Comparison of ENCODE assay signal across 1 cellular context in the genomic region with DNA sequence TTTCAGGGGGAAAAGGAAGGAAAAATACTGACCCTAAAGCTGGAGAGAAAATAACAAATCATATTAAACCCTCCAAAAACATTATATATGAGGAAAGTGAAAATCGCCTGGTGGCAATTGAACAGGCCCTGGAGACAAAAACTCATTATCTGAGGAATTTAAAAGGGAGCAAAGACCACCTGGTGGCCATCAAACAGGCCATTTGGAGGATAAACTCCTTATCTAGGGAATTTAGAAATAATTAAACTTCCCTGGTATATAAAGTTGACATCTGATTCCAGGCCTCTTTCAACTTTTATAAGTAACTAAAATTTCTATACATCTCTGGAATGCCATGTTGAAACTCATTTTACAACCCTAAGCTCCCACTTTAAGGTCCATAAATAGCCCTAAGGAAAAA.
TF ChIP-seq lines count a peak whose summit lies in the region.

No MANE protein-coding gene starts in this region.

TF ChIP-seq in GM23338, 12 proteins besides CTCF, POLR2A, EP300 and RAD21:
- TF ChIP-seq, protein P1, sequence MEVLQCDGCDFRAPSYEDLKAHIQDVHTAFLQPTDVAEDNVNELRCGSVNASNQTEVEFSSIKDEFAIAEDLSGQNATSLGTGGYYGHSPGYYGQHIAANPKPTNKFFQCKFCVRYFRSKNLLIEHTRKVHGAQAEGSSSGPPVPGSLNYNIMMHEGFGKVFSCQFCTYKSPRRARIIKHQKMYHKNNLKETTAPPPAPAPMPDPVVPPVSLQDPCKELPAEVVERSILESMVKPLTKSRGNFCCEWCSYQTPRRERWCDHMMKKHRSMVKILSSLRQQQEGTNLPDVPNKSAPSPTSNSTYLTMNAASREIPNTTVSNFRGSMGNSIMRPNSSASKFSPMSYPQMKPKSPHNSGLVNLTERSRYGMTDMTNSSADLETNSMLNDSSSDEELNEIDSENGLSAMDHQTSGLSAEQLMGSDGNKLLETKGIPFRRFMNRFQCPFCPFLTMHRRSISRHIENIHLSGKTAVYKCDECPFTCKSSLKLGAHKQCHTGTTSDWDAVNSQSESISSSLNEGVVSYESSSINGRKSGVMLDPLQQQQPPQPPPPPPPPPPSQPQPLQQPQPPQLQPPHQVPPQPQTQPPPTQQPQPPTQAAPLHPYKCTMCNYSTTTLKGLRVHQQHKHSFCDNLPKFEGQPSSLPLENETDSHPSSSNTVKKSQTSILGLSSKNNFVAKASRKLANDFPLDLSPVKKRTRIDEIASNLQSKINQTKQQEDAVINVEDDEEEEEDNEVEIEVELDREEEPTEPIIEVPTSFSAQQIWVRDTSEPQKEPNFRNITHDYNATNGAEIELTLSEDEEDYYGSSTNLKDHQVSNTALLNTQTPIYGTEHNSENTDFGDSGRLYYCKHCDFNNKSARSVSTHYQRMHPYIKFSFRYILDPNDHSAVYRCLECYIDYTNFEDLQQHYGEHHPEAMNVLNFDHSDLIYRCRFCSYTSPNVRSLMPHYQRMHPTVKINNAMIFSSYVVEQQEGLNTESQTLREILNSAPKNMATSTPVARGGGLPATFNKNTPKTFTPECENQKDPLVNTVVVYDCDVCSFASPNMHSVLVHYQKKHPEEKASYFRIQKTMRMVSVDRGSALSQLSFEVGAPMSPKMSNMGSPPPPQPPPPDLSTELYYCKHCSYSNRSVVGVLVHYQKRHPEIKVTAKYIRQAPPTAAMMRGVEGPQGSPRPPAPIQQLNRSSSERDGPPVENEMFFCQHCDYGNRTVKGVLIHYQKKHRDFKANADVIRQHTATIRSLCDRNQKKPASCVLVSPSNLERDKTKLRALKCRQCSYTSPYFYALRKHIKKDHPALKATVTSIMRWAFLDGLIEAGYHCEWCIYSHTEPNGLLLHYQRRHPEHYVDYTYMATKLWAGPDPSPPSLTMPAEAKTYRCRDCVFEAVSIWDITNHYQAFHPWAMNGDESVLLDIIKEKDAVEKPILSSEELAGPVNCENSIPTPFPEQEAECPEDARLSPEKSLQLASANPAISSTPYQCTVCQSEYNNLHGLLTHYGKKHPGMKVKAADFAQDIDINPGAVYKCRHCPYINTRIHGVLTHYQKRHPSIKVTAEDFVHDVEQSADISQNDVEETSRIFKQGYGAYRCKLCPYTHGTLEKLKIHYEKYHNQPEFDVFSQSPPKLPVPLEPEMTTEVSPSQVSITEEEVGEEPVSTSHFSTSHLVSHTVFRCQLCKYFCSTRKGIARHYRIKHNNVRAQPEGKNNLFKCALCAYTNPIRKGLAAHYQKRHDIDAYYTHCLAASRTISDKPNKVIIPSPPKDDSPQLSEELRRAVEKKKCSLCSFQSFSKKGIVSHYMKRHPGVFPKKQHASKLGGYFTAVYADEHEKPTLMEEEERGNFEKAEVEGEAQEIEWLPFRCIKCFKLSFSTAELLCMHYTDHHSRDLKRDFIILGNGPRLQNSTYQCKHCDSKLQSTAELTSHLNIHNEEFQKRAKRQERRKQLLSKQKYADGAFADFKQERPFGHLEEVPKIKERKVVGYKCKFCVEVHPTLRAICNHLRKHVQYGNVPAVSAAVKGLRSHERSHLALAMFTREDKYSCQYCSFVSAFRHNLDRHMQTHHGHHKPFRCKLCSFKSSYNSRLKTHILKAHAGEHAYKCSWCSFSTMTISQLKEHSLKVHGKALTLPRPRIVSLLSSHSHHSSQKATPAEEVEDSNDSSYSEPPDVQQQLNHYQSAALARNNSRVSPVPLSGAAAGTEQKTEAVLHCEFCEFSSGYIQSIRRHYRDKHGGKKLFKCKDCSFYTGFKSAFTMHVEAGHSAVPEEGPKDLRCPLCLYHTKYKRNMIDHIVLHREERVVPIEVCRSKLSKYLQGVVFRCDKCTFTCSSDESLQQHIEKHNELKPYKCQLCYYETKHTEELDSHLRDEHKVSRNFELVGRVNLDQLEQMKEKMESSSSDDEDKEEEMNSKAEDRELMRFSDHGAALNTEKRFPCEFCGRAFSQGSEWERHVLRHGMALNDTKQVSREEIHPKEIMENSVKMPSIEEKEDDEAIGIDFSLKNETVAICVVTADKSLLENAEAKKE (CRISPR knock-in tag; IDR thresholded peaks at IDR 0.05), result no peak
- TF ChIP-seq ZNF331 (CRISPR knock-in tag; IDR thresholded peaks at IDR 0.05; ENCODE audit: low read depth), result no peak
- no peak for TF ChIP-seq EZH2 (IDR thresholded peaks at IDR 0.05; ENCODE audit: low read depth, unreplicated experiment)
- TF ChIP-seq CREB1 (CRISPR knock-in tag; IDR thresholded peaks at IDR 0.05; ENCODE audit: low read depth), result no peak
- TF ChIP-seq ZNF114 (CRISPR knock-in tag; IDR thresholded peaks at IDR 0.05), result no peak
- TF ChIP-seq, protein P2, sequence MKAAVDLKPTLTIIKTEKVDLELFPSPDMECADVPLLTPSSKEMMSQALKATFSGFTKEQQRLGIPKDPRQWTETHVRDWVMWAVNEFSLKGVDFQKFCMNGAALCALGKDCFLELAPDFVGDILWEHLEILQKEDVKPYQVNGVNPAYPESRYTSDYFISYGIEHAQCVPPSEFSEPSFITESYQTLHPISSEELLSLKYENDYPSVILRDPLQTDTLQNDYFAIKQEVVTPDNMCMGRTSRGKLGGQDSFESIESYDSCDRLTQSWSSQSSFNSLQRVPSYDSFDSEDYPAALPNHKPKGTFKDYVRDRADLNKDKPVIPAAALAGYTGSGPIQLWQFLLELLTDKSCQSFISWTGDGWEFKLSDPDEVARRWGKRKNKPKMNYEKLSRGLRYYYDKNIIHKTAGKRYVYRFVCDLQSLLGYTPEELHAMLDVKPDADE (IDR thresholded peaks at IDR 0.05), result no peak
- TF ChIP-seq EZH2phosphoT487 (IDR thresholded peaks at IDR 0.05; ENCODE audit: unreplicated experiment), result no peak
- no peak for TF ChIP-seq POLR2AphosphoS5 (IDR thresholded peaks at IDR 0.05; ENCODE audit: low read depth)
- TF ChIP-seq JUNB (IDR thresholded peaks at IDR 0.05; ENCODE audit: unreplicated experiment), result no peak
- TF ChIP-seq, protein P3, sequence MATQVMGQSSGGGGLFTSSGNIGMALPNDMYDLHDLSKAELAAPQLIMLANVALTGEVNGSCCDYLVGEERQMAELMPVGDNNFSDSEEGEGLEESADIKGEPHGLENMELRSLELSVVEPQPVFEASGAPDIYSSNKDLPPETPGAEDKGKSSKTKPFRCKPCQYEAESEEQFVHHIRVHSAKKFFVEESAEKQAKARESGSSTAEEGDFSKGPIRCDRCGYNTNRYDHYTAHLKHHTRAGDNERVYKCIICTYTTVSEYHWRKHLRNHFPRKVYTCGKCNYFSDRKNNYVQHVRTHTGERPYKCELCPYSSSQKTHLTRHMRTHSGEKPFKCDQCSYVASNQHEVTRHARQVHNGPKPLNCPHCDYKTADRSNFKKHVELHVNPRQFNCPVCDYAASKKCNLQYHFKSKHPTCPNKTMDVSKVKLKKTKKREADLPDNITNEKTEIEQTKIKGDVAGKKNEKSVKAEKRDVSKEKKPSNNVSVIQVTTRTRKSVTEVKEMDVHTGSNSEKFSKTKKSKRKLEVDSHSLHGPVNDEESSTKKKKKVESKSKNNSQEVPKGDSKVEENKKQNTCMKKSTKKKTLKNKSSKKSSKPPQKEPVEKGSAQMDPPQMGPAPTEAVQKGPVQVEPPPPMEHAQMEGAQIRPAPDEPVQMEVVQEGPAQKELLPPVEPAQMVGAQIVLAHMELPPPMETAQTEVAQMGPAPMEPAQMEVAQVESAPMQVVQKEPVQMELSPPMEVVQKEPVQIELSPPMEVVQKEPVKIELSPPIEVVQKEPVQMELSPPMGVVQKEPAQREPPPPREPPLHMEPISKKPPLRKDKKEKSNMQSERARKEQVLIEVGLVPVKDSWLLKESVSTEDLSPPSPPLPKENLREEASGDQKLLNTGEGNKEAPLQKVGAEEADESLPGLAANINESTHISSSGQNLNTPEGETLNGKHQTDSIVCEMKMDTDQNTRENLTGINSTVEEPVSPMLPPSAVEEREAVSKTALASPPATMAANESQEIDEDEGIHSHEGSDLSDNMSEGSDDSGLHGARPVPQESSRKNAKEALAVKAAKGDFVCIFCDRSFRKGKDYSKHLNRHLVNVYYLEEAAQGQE (IDR thresholded peaks at IDR 0.05; ENCODE audit: unreplicated experiment), result no peak
- TF ChIP-seq NANOG (IDR thresholded peaks at IDR 0.05; ENCODE audit: borderline replicate concordance), result no peak
- no peak for TF ChIP-seq STAT1 (IDR thresholded peaks at IDR 0.05; ENCODE audit: unreplicated experiment)
